ENCODE assay signal across 10 cellular contexts in the genomic region with DNA sequence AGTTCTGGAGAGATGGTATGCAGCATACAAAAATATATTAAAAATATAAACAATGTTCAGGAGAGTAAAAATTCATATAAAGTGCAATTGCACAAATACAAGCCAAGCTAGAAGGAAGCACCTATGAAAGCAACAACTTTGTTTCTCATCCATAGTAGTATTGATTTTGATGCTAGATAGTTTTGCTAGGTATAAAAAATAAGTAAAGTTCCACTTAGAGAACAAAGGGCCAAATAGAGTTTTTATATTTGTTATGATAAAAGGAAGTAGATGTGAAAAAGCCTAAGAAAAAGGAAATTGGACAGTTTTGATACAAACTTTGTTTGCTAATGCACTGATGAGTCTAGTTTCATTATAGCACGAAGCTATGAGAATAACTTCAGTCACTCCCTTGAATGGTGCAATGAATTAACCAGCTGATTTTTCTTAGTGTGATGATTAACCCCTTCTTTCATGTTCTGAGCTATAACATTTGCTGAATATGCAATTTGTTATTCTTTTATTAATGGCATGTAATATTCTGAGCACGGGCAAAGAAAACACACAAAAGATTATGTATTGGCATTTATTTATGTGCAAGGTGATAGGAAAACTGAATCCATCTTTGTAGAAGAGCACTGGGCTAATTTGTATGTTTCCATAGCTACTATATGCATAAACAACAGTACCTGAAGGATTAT. TPM values are rescaled to one million over a fixed set of nuclear protein-coding genes. Genes with fewer than 3 reads are reported as not detected.
"Had no signal": no experiment of that assay in that cellular context is flagged by ENCODE, and none has a peak within 500 bp of the region (broad histone marks: within the 10 kb centered on the region; RNA-seq: fewer than 3 reads in every experiment).

No MANE protein-coding gene starts in this region.

- H3K4me2 ChIP-seq: GM23338 had no signal

- H2AFZ ChIP-seq: GM23338 had no signal

- H3K4me3 ChIP-seq: GM23338 had no signal

- FAIRE-seq: H1, H54 had no signal

- H3K27ac ChIP-seq: HL-60 had no signal

- ATAC-seq: GM23338 had no signal

- DNase-seq: H9, HCEC 1CT, Kasumi-1, KG1 had no signal

RNA-seq across cellular contexts. Expression of gene SLC5A7, which starts 24.7 kb away (rescaled TPM):
- total RNA-seq: HT1080 had no signal
- polyA plus RNA-seq: IgD-negative memory B cell had no signal
